ENCODE assay signal across 1 cellular context in genomic region chr17:42667088-42667951, GRCh38.
TF ChIP-seq lines count a peak whose summit lies in the region.

No MANE protein-coding gene starts in this region.

TF ChIP-seq in HEK293, 187 proteins besides CTCF, POLR2A, EP300 and RAD21 (continued from another document and continues in another):
- TF ChIP-seq ZNF148 (tag by site-specific recombination; IDR thresholded peaks at IDR 0.05; ENCODE audit: borderline replicate concordance) (no peak), ZNF677 (tag by site-specific recombination; IDR thresholded peaks at IDR 0.05) (no peak), EGR2 (tag by site-specific recombination; IDR thresholded peaks at IDR 0.05; ENCODE audit: low read depth) (peak; percentile 52; the same call in 1 of the 2 replicates), ZNF629 (tag by site-specific recombination; IDR thresholded peaks at IDR 0.05) (0 out of 2 replicates have a peak, but pooled peaks have one; percentile 12), ZNF214 (tag by site-specific recombination; IDR thresholded peaks at IDR 0.05; ENCODE audit: borderline replicate concordance) (no peak), ZNF324 (tag by site-specific recombination; IDR thresholded peaks at IDR 0.05) (no peak), ZNF133 (tag by site-specific recombination; IDR thresholded peaks at IDR 0.05) (no peak), ZNF558 (tag by site-specific recombination; IDR thresholded peaks at IDR 0.05) (no peak), ZBTB21 (tag by site-specific recombination; IDR thresholded peaks at IDR 0.05) (no peak), ZNF837 (tag by site-specific recombination; IDR thresholded peaks at IDR 0.05) (no peak), ZFHX2 (tag by site-specific recombination; conservative IDR thresholded peaks at IDR 0.05) (peak; percentile 57), ZBTB17 (tag by site-specific recombination; IDR thresholded peaks at IDR 0.05) (no peak), ZNF157 (tag by site-specific recombination; IDR thresholded peaks at IDR 0.05) (no peak), MEIS1 (CRISPR knock-in tag; IDR thresholded peaks at IDR 0.05; ENCODE audit: borderline replicate concordance) (no peak), ZBTB20 (tag by site-specific recombination; IDR thresholded peaks at IDR 0.05) (no peak), ZNF544 (tag by site-specific recombination; IDR thresholded peaks at IDR 0.05) (no peak), ZNF239 (tag by site-specific recombination; IDR thresholded peaks at IDR 0.05) (no peak), ZNF391 (tag by site-specific recombination; IDR thresholded peaks at IDR 0.05; ENCODE audit: borderline replicate concordance, low read depth) (no peak), ZNF830 (tag by site-specific recombination; IDR thresholded peaks at IDR 0.05; ENCODE audit: low read depth) (no peak), ZNF600 (tag by site-specific recombination; IDR thresholded peaks at IDR 0.05) (peak; percentile 75; the same call in 1 of the 2 replicates), ZNF623 (tag by site-specific recombination; IDR thresholded peaks at IDR 0.05) (no peak), ZNF48 (tag by site-specific recombination; IDR thresholded peaks at IDR 0.05) (no peak), ZNF202 (tag by site-specific recombination; IDR thresholded peaks at IDR 0.05; ENCODE audit: borderline replicate concordance) (no peak), PRDM2 (tag by site-specific recombination; IDR thresholded peaks at IDR 0.05; ENCODE audit: borderline replicate concordance) (no peak), ELK4 (IDR thresholded peaks at IDR 0.05; ENCODE audit: borderline replicate concordance, low read depth, low read length) (no peak), KLF17 (tag by site-specific recombination; IDR thresholded peaks at IDR 0.05) (peak; percentile 78), ZNF660 (tag by site-specific recombination; IDR thresholded peaks at IDR 0.05) (no peak), GLIS2 (tag by site-specific recombination; IDR thresholded peaks at IDR 0.05) (peak; percentile 40), ZNF473 (tag by site-specific recombination; IDR thresholded peaks at IDR 0.05) (no peak), ZXDB (tag by site-specific recombination; IDR thresholded peaks at IDR 0.05) (no peak), ZFP41 (tag by site-specific recombination; IDR thresholded peaks at IDR 0.05; ENCODE audit: borderline replicate concordance) (no peak)
- TF ChIP-seq, protein P1, sequence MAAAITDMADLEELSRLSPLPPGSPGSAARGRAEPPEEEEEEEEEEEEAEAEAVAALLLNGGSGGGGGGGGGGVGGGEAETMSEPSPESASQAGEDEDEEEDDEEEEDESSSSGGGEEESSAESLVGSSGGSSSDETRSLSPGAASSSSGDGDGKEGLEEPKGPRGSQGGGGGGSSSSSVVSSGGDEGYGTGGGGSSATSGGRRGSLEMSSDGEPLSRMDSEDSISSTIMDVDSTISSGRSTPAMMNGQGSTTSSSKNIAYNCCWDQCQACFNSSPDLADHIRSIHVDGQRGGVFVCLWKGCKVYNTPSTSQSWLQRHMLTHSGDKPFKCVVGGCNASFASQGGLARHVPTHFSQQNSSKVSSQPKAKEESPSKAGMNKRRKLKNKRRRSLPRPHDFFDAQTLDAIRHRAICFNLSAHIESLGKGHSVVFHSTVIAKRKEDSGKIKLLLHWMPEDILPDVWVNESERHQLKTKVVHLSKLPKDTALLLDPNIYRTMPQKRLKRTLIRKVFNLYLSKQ (tag by site-specific recombination; IDR thresholded peaks at IDR 0.05; ENCODE audit: borderline replicate concordance), result no peak
- TF ChIP-seq, protein P2, sequence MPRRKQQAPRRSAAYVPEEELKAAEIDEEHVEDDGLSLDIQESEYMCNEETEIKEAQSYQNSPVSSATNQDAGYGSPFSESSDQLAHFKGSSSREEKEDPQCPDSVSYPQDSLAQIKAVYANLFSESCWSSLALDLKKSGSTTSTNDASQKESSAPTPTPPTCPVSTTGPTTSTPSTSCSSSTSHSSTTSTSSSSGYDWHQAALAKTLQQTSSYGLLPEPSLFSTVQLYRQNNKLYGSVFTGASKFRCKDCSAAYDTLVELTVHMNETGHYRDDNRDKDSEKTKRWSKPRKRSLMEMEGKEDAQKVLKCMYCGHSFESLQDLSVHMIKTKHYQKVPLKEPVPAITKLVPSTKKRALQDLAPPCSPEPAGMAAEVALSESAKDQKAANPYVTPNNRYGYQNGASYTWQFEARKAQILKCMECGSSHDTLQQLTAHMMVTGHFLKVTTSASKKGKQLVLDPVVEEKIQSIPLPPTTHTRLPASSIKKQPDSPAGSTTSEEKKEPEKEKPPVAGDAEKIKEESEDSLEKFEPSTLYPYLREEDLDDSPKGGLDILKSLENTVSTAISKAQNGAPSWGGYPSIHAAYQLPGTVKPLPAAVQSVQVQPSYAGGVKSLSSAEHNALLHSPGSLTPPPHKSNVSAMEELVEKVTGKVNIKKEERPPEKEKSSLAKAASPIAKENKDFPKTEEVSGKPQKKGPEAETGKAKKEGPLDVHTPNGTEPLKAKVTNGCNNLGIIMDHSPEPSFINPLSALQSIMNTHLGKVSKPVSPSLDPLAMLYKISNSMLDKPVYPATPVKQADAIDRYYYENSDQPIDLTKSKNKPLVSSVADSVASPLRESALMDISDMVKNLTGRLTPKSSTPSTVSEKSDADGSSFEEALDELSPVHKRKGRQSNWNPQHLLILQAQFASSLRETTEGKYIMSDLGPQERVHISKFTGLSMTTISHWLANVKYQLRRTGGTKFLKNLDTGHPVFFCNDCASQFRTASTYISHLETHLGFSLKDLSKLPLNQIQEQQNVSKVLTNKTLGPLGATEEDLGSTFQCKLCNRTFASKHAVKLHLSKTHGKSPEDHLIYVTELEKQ (tag by site-specific recombination; IDR thresholded peaks at IDR 0.05; ENCODE audit: borderline replicate concordance), result no peak
- TF ChIP-seq, protein P3, sequence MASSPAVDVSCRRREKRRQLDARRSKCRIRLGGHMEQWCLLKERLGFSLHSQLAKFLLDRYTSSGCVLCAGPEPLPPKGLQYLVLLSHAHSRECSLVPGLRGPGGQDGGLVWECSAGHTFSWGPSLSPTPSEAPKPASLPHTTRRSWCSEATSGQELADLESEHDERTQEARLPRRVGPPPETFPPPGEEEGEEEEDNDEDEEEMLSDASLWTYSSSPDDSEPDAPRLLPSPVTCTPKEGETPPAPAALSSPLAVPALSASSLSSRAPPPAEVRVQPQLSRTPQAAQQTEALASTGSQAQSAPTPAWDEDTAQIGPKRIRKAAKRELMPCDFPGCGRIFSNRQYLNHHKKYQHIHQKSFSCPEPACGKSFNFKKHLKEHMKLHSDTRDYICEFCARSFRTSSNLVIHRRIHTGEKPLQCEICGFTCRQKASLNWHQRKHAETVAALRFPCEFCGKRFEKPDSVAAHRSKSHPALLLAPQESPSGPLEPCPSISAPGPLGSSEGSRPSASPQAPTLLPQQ (tag by site-specific recombination; IDR thresholded peaks at IDR 0.05), result 0 out of 2 replicates have a peak, but pooled peaks have one; percentile 33
- TF ChIP-seq, protein P4, sequence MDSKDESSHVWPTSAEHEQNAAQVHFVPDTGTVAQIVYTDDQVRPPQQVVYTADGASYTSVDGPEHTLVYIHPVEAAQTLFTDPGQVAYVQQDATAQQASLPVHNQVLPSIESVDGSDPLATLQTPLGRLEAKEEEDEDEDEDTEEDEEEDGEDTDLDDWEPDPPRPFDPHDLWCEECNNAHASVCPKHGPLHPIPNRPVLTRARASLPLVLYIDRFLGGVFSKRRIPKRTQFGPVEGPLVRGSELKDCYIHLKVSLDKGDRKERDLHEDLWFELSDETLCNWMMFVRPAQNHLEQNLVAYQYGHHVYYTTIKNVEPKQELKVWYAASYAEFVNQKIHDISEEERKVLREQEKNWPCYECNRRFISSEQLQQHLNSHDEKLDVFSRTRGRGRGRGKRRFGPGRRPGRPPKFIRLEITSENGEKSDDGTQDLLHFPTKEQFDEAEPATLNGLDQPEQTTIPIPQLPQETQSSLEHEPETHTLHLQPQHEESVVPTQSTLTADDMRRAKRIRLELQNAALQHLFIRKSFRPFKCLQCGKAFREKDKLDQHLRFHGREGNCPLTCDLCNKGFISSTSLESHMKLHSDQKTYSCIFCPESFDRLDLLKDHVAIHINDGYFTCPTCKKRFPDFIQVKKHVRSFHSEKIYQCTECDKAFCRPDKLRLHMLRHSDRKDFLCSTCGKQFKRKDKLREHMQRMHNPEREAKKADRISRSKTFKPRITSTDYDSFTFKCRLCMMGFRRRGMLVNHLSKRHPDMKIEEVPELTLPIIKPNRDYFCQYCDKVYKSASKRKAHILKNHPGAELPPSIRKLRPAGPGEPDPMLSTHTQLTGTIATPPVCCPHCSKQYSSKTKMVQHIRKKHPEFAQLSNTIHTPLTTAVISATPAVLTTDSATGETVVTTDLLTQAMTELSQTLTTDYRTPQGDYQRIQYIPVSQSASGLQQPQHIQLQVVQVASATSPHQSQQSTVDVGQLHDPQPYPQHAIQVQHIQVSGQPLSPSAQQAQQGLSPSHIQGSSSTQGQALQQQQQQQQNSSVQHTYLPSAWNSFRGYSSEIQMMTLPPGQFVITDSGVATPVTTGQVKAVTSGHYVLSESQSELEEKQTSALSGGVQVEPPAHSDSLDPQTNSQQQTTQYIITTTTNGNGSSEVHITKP (tag by site-specific recombination; IDR thresholded peaks at IDR 0.05), result 0 out of 2 replicates have a peak, but pooled peaks have one; percentile 15
